In the genomic region with DNA sequence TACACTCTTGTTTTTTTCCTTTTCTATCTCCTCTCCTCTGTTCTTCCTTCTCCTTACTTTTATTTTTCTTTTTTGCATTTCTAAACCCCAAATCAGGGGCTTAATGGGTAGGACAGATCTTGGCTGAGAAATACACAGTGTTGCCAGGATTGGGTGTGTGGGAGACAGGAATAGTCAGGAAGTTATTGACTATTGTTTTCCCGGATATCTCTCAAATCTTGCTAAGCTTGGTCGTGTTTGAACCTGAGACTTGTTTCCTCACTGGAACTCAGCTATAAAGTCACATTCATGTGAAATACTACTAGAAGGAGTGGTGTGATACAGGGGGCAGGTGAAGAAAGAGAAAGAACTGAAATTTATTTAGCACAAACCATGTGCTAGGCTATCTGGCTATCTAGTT, we compare ENCODE assay signal across 20 cellular contexts.
DNase-seq lines count a peak whose midpoint lies in the region; ATAC-seq, FAIRE-seq and TF ChIP-seq lines count a peak whose summit lies in the region.
"Had no signal": no experiment of that assay in that cellular context is flagged by ENCODE, and none has a peak within 500 bp of the region (broad histone marks: within the 10 kb centered on the region; RNA-seq: fewer than 3 reads in every experiment).

No MANE protein-coding gene starts in this region.

- no peaks in the 10 kb centered on the region for H3K9me2 ChIP-seq in hepatocyte (replicated peaks; ENCODE audit: insufficient read depth)

- H3K27ac ChIP-seq in cingulate gyrus (ENCODE audit: low read depth, low read length) (peak overlapping the region; percentile 7), hepatocyte (no peak overlapping the region)

- H3K9me3 ChIP-seq in hepatocyte (ENCODE audit: low read depth), result no peaks in the 10 kb centered on the region
- H3K9me3 ChIP-seq: HAP-1 had no signal

- no peaks in the 10 kb centered on the region for H4K20me1 ChIP-seq in hepatocyte (ENCODE audit: insufficient read depth, poor library complexity, severe bottlenecking)

- peaks cover 32% of the 10 kb centered on the region for H3K36me3 Mint-ChIP-seq in endothelial cell (ENCODE audit: low read depth, unreplicated experiment)
- H3K36me3 Mint-ChIP-seq in nephron progenitor cell (ENCODE audit: low read depth), result peaks cover 27% of the 10 kb centered on the region
- H3K36me3 Mint-ChIP-seq in stimulated activated effector memory CD8-positive, alpha-beta T cell treated with anti-CD3 and anti-CD28 coated beads, Interleukin-12 subunit alpha, Interleukin-12 subunit beta, amount 100 ng/mL, for 72 hours, result no peaks in the 10 kb centered on the region
- H3K36me3 Mint-ChIP-seq: CD4-positive, alpha-beta memory T cell had no signal

- H3K4me3 Mint-ChIP-seq in endothelial cell (ENCODE audit: unreplicated experiment), result peak overlapping the region; percentile 2
- H3K4me3 Mint-ChIP-seq in nephron progenitor cell, result no peak overlapping the region
- H3K4me3 Mint-ChIP-seq in stimulated activated effector memory CD8-positive, alpha-beta T cell treated with anti-CD3 and anti-CD28 coated beads, Interleukin-12 subunit alpha, Interleukin-12 subunit beta, amount 100 ng/mL, for 72 hours, result no peak overlapping the region
- H3K4me3 Mint-ChIP-seq: CD4-positive, alpha-beta memory T cell; HFFc6 had no signal

- H3K36me3 ChIP-seq in hepatocyte (replicated peaks; ENCODE audit: insufficient read depth, low read depth), result no peaks in the 10 kb centered on the region
- H3K36me3 ChIP-seq: HAP-1 had no signal

- 68% methylated on average over 2 of the region's 2 CpGs for whole genome bisulfite sequencing in hepatocyte (ENCODE audit: low lambda C conversion rate, missing lambda C conversion rate)

- DNase-seq in endothelial cell (ENCODE audit: low spot score) (no peak), hepatocyte (ENCODE audit: low spot score) (no peak), nephron progenitor cell (no peak), NCI-H187 treated with DMSO at 0.1 percent for 48 hours (lab: John Stamatoyannopoulos, UW) (no peak), GM12892 (ENCODE audit: insufficient read length) (no peak)
- no peak for DNase-seq in stimulated activated CD8-positive, alpha-beta memory T cell treated with anti-CD3 and anti-CD28 coated beads, Interleukin-4, amount 100 ng/mL, for 48 hours
- DNase-seq in stimulated activated effector memory CD8-positive, alpha-beta T cell treated with anti-CD3 and anti-CD28 coated beads, Interleukin-12 subunit alpha, Interleukin-12 subunit beta, amount 100 ng/mL, for 72 hours (ENCODE audit: low spot score in 2 of 2), result no peak
- DNase-seq: C1 segment of cervical spinal cord; Calu3; CD4-positive, alpha-beta memory T cell; COR-L47; DMS53; DMS79 treated with DMSO at 0.1 percent for 48 hours; GF-D8; GOT3; HFFc6 had no signal

- ATAC-seq in stimulated activated effector memory CD8-positive, alpha-beta T cell treated with anti-CD3 and anti-CD28 coated beads, Interleukin-12 subunit alpha, Interleukin-12 subunit beta, amount 100 ng/mL, for 72 hours, result no peak

- FAIRE-seq in GM12892 (lab: Jason Lieb, UNC), result no peak
- FAIRE-seq: GM12891, H54 had no signal

- peaks cover 5% of the 10 kb centered on the region for H3K27me3 Mint-ChIP-seq in endothelial cell (ENCODE audit: unreplicated experiment)
- H3K27me3 Mint-ChIP-seq in nephron progenitor cell (ENCODE audit: low read depth, poor library complexity), result peaks cover 4% of the 10 kb centered on the region

- peaks cover 3% of the 10 kb centered on the region for H3K4me1 ChIP-seq in hepatocyte (ENCODE audit: insufficient read depth)
- H3K4me1 ChIP-seq: HAP-1 had no signal

- no peak overlapping the region for H2AFZ ChIP-seq in hepatocyte

- TF ChIP-seq CTCF in endothelial cell (IDR thresholded peaks at IDR 0.05; ENCODE audit: unreplicated experiment) (no peak), hepatocyte (IDR thresholded peaks at IDR 0.05; ENCODE audit: poor library complexity) (no peak), nephron progenitor cell (IDR thresholded peaks at IDR 0.05) (no peak)

- no peaks in the 10 kb centered on the region for H3K79me2 ChIP-seq in hepatocyte

- H3K9me3 Mint-ChIP-seq in endothelial cell (ENCODE audit: unreplicated experiment) (no peaks in the 10 kb centered on the region), nephron progenitor cell (no peaks in the 10 kb centered on the region)
- H3K9me3 Mint-ChIP-seq in stimulated activated effector memory CD8-positive, alpha-beta T cell treated with anti-CD3 and anti-CD28 coated beads, Interleukin-12 subunit alpha, Interleukin-12 subunit beta, amount 100 ng/mL, for 72 hours, result no peaks in the 10 kb centered on the region
- H3K9me3 Mint-ChIP-seq: HFFc6 had no signal

- H3K27ac Mint-ChIP-seq in endothelial cell (ENCODE audit: unreplicated experiment) (peak overlapping the region; percentile 89), nephron progenitor cell (peak overlapping the region; percentile 44)
- no peak overlapping the region for H3K27ac Mint-ChIP-seq in stimulated activated effector memory CD8-positive, alpha-beta T cell treated with anti-CD3 and anti-CD28 coated beads, Interleukin-12 subunit alpha, Interleukin-12 subunit beta, amount 100 ng/mL, for 72 hours
- H3K27ac Mint-ChIP-seq: CD4-positive, alpha-beta memory T cell; HFFc6 had no signal

- H3K27me3 ChIP-seq in hepatocyte, result no peaks in the 10 kb centered on the region

- no peak overlapping the region for H3K4me3 ChIP-seq in hepatocyte
- H3K4me3 ChIP-seq: HAP-1 had no signal

- H3K4me1 Mint-ChIP-seq in endothelial cell (ENCODE audit: unreplicated experiment) (peaks cover 75% of the 10 kb centered on the region), nephron progenitor cell (peaks cover 44% of the 10 kb centered on the region)
- no peaks in the 10 kb centered on the region for H3K4me1 Mint-ChIP-seq in stimulated activated effector memory CD8-positive, alpha-beta T cell treated with anti-CD3 and anti-CD28 coated beads, Interleukin-12 subunit alpha, Interleukin-12 subunit beta, amount 100 ng/mL, for 72 hours
- H3K4me1 Mint-ChIP-seq: CD4-positive, alpha-beta memory T cell had no signal

- TF ChIP-seq POLR2A in GM12892 (IDR thresholded peaks at IDR 0.05; ENCODE audit: low read depth, low read length), result no peak

- H3K4me2 ChIP-seq in hepatocyte, result peak overlapping the region; percentile 34
